1 cellular context compared by ENCODE assay signal in the genomic region with DNA sequence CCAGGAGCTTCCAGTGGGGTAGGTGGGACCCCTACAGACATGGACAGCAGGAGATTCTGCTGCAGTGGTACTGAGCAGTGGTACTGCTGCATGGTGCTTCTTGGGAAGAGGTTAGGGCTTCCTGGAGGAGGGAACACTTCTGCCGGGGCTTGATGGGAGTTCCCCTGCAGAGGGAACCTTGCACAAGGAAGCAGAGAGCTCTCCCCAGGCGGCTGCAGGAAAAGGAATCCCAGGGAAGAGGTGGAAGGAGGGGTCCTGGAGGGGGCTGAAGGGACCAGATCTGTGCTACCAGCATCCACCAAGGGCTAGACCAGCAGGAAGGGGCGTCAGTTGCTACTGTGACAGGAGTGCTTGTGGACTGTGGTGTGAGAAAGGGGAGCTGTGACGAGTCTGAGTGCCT.
TF ChIP-seq lines count a peak whose summit lies in the region.

No MANE protein-coding gene starts in this region.

TF ChIP-seq in HepG2, 621 proteins besides CTCF, POLR2A, EP300 and RAD21:
- TF ChIP-seq DR1 (CRISPR knock-in tag; IDR thresholded peaks at IDR 0.05) = no peak
- no peak for TF ChIP-seq SNRNP70 (IDR thresholded peaks at IDR 0.05; ENCODE audit: low read depth, low read length)
- no peak for TF ChIP-seq THYN1 (CRISPR knock-in tag; IDR thresholded peaks at IDR 0.05; ENCODE audit: borderline replicate concordance, low read depth)
- TF ChIP-seq, protein P1, sequence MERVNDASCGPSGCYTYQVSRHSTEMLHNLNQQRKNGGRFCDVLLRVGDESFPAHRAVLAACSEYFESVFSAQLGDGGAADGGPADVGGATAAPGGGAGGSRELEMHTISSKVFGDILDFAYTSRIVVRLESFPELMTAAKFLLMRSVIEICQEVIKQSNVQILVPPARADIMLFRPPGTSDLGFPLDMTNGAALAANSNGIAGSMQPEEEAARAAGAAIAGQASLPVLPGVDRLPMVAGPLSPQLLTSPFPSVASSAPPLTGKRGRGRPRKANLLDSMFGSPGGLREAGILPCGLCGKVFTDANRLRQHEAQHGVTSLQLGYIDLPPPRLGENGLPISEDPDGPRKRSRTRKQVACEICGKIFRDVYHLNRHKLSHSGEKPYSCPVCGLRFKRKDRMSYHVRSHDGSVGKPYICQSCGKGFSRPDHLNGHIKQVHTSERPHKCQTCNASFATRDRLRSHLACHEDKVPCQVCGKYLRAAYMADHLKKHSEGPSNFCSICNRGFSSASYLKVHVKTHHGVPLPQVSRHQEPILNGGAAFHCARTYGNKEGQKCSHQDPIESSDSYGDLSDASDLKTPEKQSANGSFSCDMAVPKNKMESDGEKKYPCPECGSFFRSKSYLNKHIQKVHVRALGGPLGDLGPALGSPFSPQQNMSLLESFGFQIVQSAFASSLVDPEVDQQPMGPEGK (CRISPR knock-in tag; IDR thresholded peaks at IDR 0.05) = no peak
- TF ChIP-seq ZNF720 (CRISPR knock-in tag; IDR thresholded peaks at IDR 0.05) = no peak
- peak; percentile 10 for TF ChIP-seq RBM22 (optimal IDR thresholded peaks at IDR 0.05; ENCODE audit: low read length)
- no peak for TF ChIP-seq ZNF12 (CRISPR knock-in tag; IDR thresholded peaks at IDR 0.05)
